ENCODE assay signal across 25 cellular contexts in genomic region chr1:223853275-223853674, GRCh38.
"Had no signal": no experiment of that assay in that cellular context is flagged by ENCODE, and none has a peak within 500 bp of the region (broad histone marks: within the 10 kb centered on the region; RNA-seq: fewer than 3 reads in every experiment).

No MANE protein-coding gene starts in this region.

- ATAC-seq: left colon; left lung; lower lobe of right lung; naive thymus-derived CD8-positive, alpha-beta T cell; pancreas; right cardiac atrium; sciatic nerve; upper lobe of right lung had no signal

- H3K27me3 ChIP-seq: left lung, pancreas, suprapubic skin, tibial artery, upper lobe of right lung had no signal

- H3K9me3 ChIP-seq: left lung, lower lobe of right lung, pancreas, prostate gland, suprapubic skin, thoracic aorta, tibial artery, upper lobe of right lung had no signal

- H3K27ac ChIP-seq: left lung, lower lobe of right lung, pancreas, prostate gland, skin epidermis, suprapubic skin, thoracic aorta, tibial artery, upper lobe of right lung had no signal

- H3K4me3 ChIP-seq: left lung, lower lobe of right lung, pancreas, prostate gland, skin epidermis, suprapubic skin, thoracic aorta, tibial artery, upper lobe of right lung had no signal

- H3K4me1 ChIP-seq: left lung, lower lobe of right lung, pancreas, prostate gland, tibial artery, upper lobe of right lung had no signal

- DNase-seq: kidney; left colon; left lung; lower lobe of right lung; mammary epithelial cell; mesenchymal stem cell; naive thymus-derived CD8-positive, alpha-beta T cell; nucleus accumbens; pancreas; posterior cingulate gyrus; retina; right cardiac atrium; stimulated activated CD4-positive, alpha-beta T cell treated with anti-CD3 and anti-CD28 coated beads, Interleukin-12 subunit alpha, Interleukin-12 subunit beta, amount 100 ng/mL, for 4 hours; stimulated activated CD4-positive, alpha-beta T cell treated with anti-CD3 and anti-CD28 coated beads, Interleukin-15, amount 100 ng/mL, for 24 hours; stimulated activated CD4-positive, alpha-beta T cell treated with anti-CD3 and anti-CD28 coated beads, Interleukin-2, amount 100 ng/mL, for 24 hours; stimulated activated CD4-positive, alpha-beta T cell treated with anti-CD3 and anti-CD28 coated beads, Interleukin-4, amount 100 ng/mL, for 24 hours; stimulated activated naive CD4-positive, alpha-beta T cell; tibial artery; trophoblast cell; upper lobe of right lung had no signal

- H3K36me3 ChIP-seq: left lung, lower lobe of right lung, pancreas, prostate gland, suprapubic skin, thoracic aorta, tibial artery, upper lobe of right lung had no signal
